ENCODE assay signal across 12 cellular contexts in the genomic region with DNA sequence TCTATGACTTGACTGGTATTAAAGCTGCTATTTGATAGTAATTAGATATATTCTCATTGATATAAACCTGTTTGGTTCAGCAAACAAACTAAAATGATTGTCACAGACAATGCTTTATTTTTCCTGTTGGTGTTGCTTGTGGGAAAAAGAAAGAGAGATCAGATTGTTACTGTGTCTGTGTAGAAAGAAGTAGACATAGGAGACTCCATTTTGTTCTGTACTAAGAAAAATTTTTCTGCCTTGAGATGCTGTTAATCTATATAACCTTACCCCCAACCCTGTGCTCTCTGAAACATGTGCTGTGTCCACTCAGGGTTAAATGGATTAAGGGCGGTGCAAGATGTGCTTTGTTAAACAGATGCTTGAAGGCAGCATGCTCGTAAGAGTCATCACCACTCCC. TPM values are rescaled to one million over a fixed set of nuclear protein-coding genes. Genes with fewer than 3 reads are reported as not detected.
"Had no signal": no experiment of that assay in that cellular context is flagged by ENCODE, and none has a peak within 500 bp of the region (broad histone marks: within the 10 kb centered on the region; RNA-seq: fewer than 3 reads in every experiment).

No MANE protein-coding gene starts in this region.

RNA-seq across cellular contexts. Expression of gene IL37, which starts 23.2 kb away (rescaled TPM):
- total RNA-seq: stomach, subcutaneous adipose tissue, temporal lobe, thoracic aorta, thyroid gland, tibial nerve, upper lobe of right lung, ureter, urinary bladder, uterus, vagina had no signal
- polyA plus RNA-seq: urinary bladder had no signal

RNA-seq across cellular contexts. Expression of gene IL36G, which starts 43.7 kb away (rescaled TPM):
- total RNA-seq: stomach, subcutaneous adipose tissue, temporal lobe, thoracic aorta, thyroid gland, tibial nerve, upper lobe of left lung, upper lobe of right lung, ureter, urinary bladder, uterus, vagina had no signal
- polyA plus RNA-seq: urinary bladder had no signal
